In genomic region chr1:46247433-46248121, GRCh38 we compare ENCODE assay signal across 8 cellular contexts. TPM values are rescaled to one million over a fixed set of nuclear protein-coding genes. Genes with fewer than 3 reads are reported as not detected.
A peak's percentile ranks its signal among the peaks of the same experiment; 100 is the strongest.
DNase-seq lines count a peak whose midpoint lies in the region; ATAC-seq and TF ChIP-seq lines count a peak whose summit lies in the region.

Gene RAD54L, plus strand, starts transcription at chr1:46247763. Its CDS starts 643 bp downstream, at chr1:46248406.

- H3K4me3 ChIP-seq in thyroid gland (replicated peaks in 1 of 3), result peak within 1 kb of the TSS; percentile 27 to 37 (median 34)

- 3 to 5% methylated on average over 25 to 43 of the region's 50 CpGs for WGBS in thyroid gland, 2 donors

- H3K4me1 ChIP-seq in thyroid gland, result peaks cover 4 to 6% of the 10 kb centered on the region in 2 donors

- H3K4me1 Mint-ChIP-seq in glutamatergic neuron (ENCODE audit: low read depth, unreplicated experiment) (no peaks in the 10 kb centered on the region), osteocyte (ENCODE audit: unreplicated experiment) (peaks cover 25% of the 10 kb centered on the region)

- H3K27ac Mint-ChIP-seq in activated naive CD4-positive, alpha-beta T cell treated with anti-CD3 and anti-CD28 coated beads, Interleukin-2, amount 50 U/mL, for 72 hours, result peak within 1 kb of the TSS; percentile 95 to 99
- H3K27ac Mint-ChIP-seq in glutamatergic neuron (ENCODE audit: unreplicated experiment) (peak within 1 kb of the TSS; percentile 84), osteocyte (ENCODE audit: unreplicated experiment) (peak within 1 kb of the TSS; percentile 97)

- H3K27me3 ChIP-seq in thyroid gland, result no peaks in the 10 kb centered on the region

- no peak for TF ChIP-seq CTCF in glutamatergic neuron (IDR thresholded peaks at IDR 0.05; ENCODE audit: partially characterized antibody, unreplicated experiment)
- TF ChIP-seq CTCF in osteocyte (IDR thresholded peaks at IDR 0.05), result no peak
- no peak for TF ChIP-seq CTCF in thyroid gland (IDR thresholded peaks at IDR 0.05)

- peak within 1 kb of the TSS; percentile 28 to 66 (median 35) for H3K27ac ChIP-seq in thyroid gland

- H3K36me3 ChIP-seq in thyroid gland, result no peaks in the 10 kb centered on the region

- DNase-seq in NCI-H1105 treated with DMSO at 0.1 percent for 48 hours (lab: John Stamatoyannopoulos, UW) (peak; percentile 99), SKM-1 treated with dmso at 0.1 percent for 144 hours (lab: John Stamatoyannopoulos, UW; ENCODE audit: unreplicated experiment) (peak; percentile 99), glutamatergic neuron (peak; percentile 97), osteocyte (ENCODE audit: extremely low spot score, unreplicated experiment) (peak; percentile 98), thyroid gland (peak; percentile 98)
- DNase-seq in activated naive CD4-positive, alpha-beta T cell treated with anti-CD3 and anti-CD28 coated beads, Interleukin-2, amount 50 U/mL, for 72 hours (ENCODE audit: low spot score in 2 of 2), result peak; percentile 96 to 98

- no peaks in the 10 kb centered on the region for H3K9me3 ChIP-seq in thyroid gland

- no peaks in the 10 kb centered on the region for H3K27me3 Mint-ChIP-seq in glutamatergic neuron (ENCODE audit: unreplicated experiment)
- H3K27me3 Mint-ChIP-seq in osteocyte (ENCODE audit: unreplicated experiment), result no peaks in the 10 kb centered on the region

- no peaks in the 10 kb centered on the region for H3K9me3 Mint-ChIP-seq in activated naive CD4-positive, alpha-beta T cell treated with anti-CD3 and anti-CD28 coated beads, Interleukin-2, amount 50 U/mL, for 72 hours
- H3K9me3 Mint-ChIP-seq in glutamatergic neuron (ENCODE audit: unreplicated experiment) (peaks cover 2% of the 10 kb centered on the region), osteocyte (ENCODE audit: unreplicated experiment) (no peaks in the 10 kb centered on the region)

- H3K4me3 Mint-ChIP-seq in glutamatergic neuron (ENCODE audit: unreplicated experiment), result peak within 1 kb of the TSS; percentile 98
- H3K4me3 Mint-ChIP-seq in osteocyte (ENCODE audit: unreplicated experiment), result peak within 1 kb of the TSS; percentile 99

- peak; percentile 93 for ATAC-seq in HG02642 (IDR thresholded peaks at IDR 0.05; ENCODE audit: poor library complexity, unreplicated experiment)
- ATAC-seq in activated naive CD4-positive, alpha-beta T cell treated with anti-CD3 and anti-CD28 coated beads, Interleukin-2, amount 50 U/mL, for 72 hours, result peak; percentile 91 to 95

- TF ChIP-seq POLR2A in GM10847 (IDR thresholded peaks at IDR 0.05; ENCODE audit: extremely low read depth, insufficient read length) (peak; percentile 56), thyroid gland (IDR thresholded peaks at IDR 0.05) (no peak)

- intact Hi-C loops in thyroid gland (cut with DNase I), result loop anchor here (10.0 kb wide), 1 partner anchor 57 kb away; the partner anchor contains the start of genes LRRC41 and UQCRH

- H3K36me3 Mint-ChIP-seq in activated naive CD4-positive, alpha-beta T cell treated with anti-CD3 and anti-CD28 coated beads, Interleukin-2, amount 50 U/mL, for 72 hours, result peaks cover 33 to 39% of the 10 kb centered on the region in 2 donors
- H3K36me3 Mint-ChIP-seq in glutamatergic neuron (ENCODE audit: unreplicated experiment), result no peaks in the 10 kb centered on the region
- no peaks in the 10 kb centered on the region for H3K36me3 Mint-ChIP-seq in osteocyte (ENCODE audit: unreplicated experiment)

RNA-seq across cellular contexts. Expression of gene RAD54L, which starts in this region (rescaled TPM):
- 100 to 1,000 TPM in 1 of 2 donors, 10 to 100 TPM in 1; 61.7 to 118 TPM for total RNA-seq in activated naive CD4-positive, alpha-beta T cell treated with anti-CD3 and anti-CD28 coated beads, Interleukin-2, amount 50 U/mL, for 72 hours
- total RNA-seq in glutamatergic neuron (ENCODE audit: unreplicated experiment) (4.6 TPM), osteocyte (4.2 and 5.4 TPM in 2 replicates), thyroid gland (1 to 10 TPM in 1 of 4 donors, under 1 TPM in 3; 0.27 to 1.7 (median 0.61) TPM)

Comparison
In these comparisons a context has a peak if more than half of its experiments do, and no peak if none do; other contexts are left out.
1. Peak in every context shown above with its lines: DNase-seq, ATAC-seq, H3K4me3 ChIP-seq and H3K27ac ChIP-seq.